In the genomic region with DNA sequence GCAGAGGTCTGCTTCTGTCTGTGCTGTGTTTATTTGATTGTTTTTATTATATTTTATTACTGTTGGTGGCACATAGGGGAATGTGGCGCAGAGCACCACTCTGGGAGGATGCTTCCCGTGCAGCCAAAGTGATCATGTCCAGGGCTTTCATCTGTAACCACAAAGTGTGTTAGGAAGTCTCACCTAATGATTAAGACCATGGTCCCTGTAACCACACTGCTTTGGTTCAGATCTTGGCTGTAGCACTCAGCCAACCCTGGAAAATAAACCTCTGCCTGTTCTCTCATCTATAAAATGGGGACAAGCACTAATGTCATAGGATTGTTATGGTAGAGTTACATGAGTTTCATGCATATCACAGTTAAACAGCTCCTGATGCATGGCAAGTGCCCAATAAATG, we compare ENCODE assay signal across 9 cellular contexts. TPM values are rescaled to one million over a fixed set of nuclear protein-coding genes. Genes with fewer than 3 reads are reported as not detected.
DNase-seq lines count a peak whose midpoint lies in the region; ATAC-seq and TF ChIP-seq lines count a peak whose summit lies in the region.
"Had no signal": no experiment of that assay in that cellular context is flagged by ENCODE, and none has a peak within 500 bp of the region (broad histone marks: within the 10 kb centered on the region; RNA-seq: fewer than 3 reads in every experiment).

No MANE protein-coding gene starts in this region.

- no peak overlapping the region for H2AFZ ChIP-seq in GM23338

- H3K27me3 Mint-ChIP-seq in GM23338 (ENCODE audit: insufficient read depth, low read depth, poor library complexity) = peaks cover 5% of the 10 kb centered on the region
- peaks cover 12% of the 10 kb centered on the region for H3K27me3 Mint-ChIP-seq in glutamatergic neuron (ENCODE audit: unreplicated experiment)

- TF ChIP-seq CTCF in GM23338 (conservative IDR thresholded peaks at IDR 0.05; ENCODE audit: low read depth in 2 of 2) (no peak), VCaP (conservative IDR thresholded peaks at IDR 0.05) (no peak), glutamatergic neuron (IDR thresholded peaks at IDR 0.05; ENCODE audit: partially characterized antibody, unreplicated experiment) (no peak)

- H3K4me1 ChIP-seq in GM23338 (ENCODE audit: insufficient read depth) = peaks cover 44% of the 10 kb centered on the region
- H3K4me1 ChIP-seq in skeletal muscle satellite cell (ENCODE audit: control insufficient read depth, insufficient read depth, low read length) = peaks cover 14% of the 10 kb centered on the region

- H3F3A ChIP-seq in GM23338 (replicated peaks; ENCODE audit: low read depth) = peaks cover 19% of the 10 kb centered on the region

- peaks cover 64% of the 10 kb centered on the region for H3K36me3 Mint-ChIP-seq in GM23338 (ENCODE audit: low read depth)
- H3K36me3 Mint-ChIP-seq in glutamatergic neuron (ENCODE audit: unreplicated experiment) = peaks cover 8% of the 10 kb centered on the region

- H3K27me3 ChIP-seq in GM23338 (ENCODE audit: insufficient read depth) = no peaks in the 10 kb centered on the region
- no peaks in the 10 kb centered on the region for H3K27me3 ChIP-seq in skeletal muscle satellite cell (ENCODE audit: control insufficient read depth, insufficient read depth, low read length)

- no peaks in the 10 kb centered on the region for H3K9me2 ChIP-seq in GM23338 (ENCODE audit: insufficient read depth)

- H3K4me3 Mint-ChIP-seq in GM23338 = peak overlapping the region; percentile 86
- H3K4me3 Mint-ChIP-seq in glutamatergic neuron (ENCODE audit: unreplicated experiment) = peak overlapping the region; percentile 89

- H4K20me1 ChIP-seq in GM23338 (replicated peaks; ENCODE audit: insufficient read depth) = peaks cover 29% of the 10 kb centered on the region

- in situ Hi-C loops in KBM-7 (cut with MboI; ENCODE audit: low pct_unique_long_range_greater_than_20kb, low sequenced_read_pairs) = no loop called here

- H3K4me1 Mint-ChIP-seq in GM23338 (peaks cover 47% of the 10 kb centered on the region), glutamatergic neuron (ENCODE audit: low read depth, unreplicated experiment) (peaks cover 16% of the 10 kb centered on the region)

- DNase-seq in GM23338 (ENCODE audit: low spot score) = no peak
- DNase-seq in glutamatergic neuron = no peak
- DNase-seq in KBM-7 = no peak
- no peak for DNase-seq in MV-4-11 (lab: John Stamatoyannopoulos, UW)
- no peak for DNase-seq in NCI-H1105 (lab: John Stamatoyannopoulos, UW)
- DNase-seq: NCI-H1694 treated with DMSO at 0.1 percent for 48 hours had no signal

- H3K9me3 Mint-ChIP-seq in GM23338 = peaks cover 18% of the 10 kb centered on the region
- peaks cover 8% of the 10 kb centered on the region for H3K9me3 Mint-ChIP-seq in glutamatergic neuron (ENCODE audit: unreplicated experiment)

- H3K79me2 ChIP-seq in GM23338 (replicated peaks; ENCODE audit: insufficient read depth) = peaks cover 66% of the 10 kb centered on the region

- no peaks in the 10 kb centered on the region for H3K9me3 ChIP-seq in skeletal muscle satellite cell (replicated peaks; ENCODE audit: low read length)

- H3K9ac ChIP-seq in skeletal muscle satellite cell (ENCODE audit: low read depth, low read length) = no peak overlapping the region

- ATAC-seq in GM23338 = no peak
- ATAC-seq in GM19397 (IDR thresholded peaks at IDR 0.05; ENCODE audit: unreplicated experiment) = no peak

- H3K27ac ChIP-seq in GM23338 (ENCODE audit: low read depth) = peak overlapping the region; percentile 71; the same call in 1 of the 2 replicates
- peak overlapping the region; percentile 96; the same call in 1 of the 2 replicates for H3K27ac ChIP-seq in VCaP

- no peak overlapping the region for H3K27ac Mint-ChIP-seq in GM23338
- peak overlapping the region; percentile 46 for H3K27ac Mint-ChIP-seq in glutamatergic neuron (ENCODE audit: unreplicated experiment)

- peak overlapping the region; percentile 92 for H3K4me3 ChIP-seq in GM23338
- H3K4me3 ChIP-seq in skeletal muscle satellite cell (ENCODE audit: low read length) = no peak overlapping the region

- H3K4me2 ChIP-seq in GM23338 = peak overlapping the region; percentile 90
- peak overlapping the region; percentile 84 for H3K4me2 ChIP-seq in skeletal muscle satellite cell (ENCODE audit: low read length)

- peaks cover 26% of the 10 kb centered on the region for H3K36me3 ChIP-seq in GM23338 (ENCODE audit: insufficient read depth)
- peaks cover 12% of the 10 kb centered on the region for H3K36me3 ChIP-seq in skeletal muscle satellite cell (ENCODE audit: insufficient read depth, low read length)

TF ChIP-seq in GM23338, 12 proteins besides CTCF, POLR2A, EP300 and RAD21:
- TF ChIP-seq EZH2phosphoT487 (IDR thresholded peaks at IDR 0.05; ENCODE audit: unreplicated experiment) (no peak), ZNF114 (CRISPR knock-in tag; IDR thresholded peaks at IDR 0.05) (no peak), JUNB (IDR thresholded peaks at IDR 0.05; ENCODE audit: unreplicated experiment) (no peak), CREB1 (CRISPR knock-in tag; IDR thresholded peaks at IDR 0.05; ENCODE audit: low read depth) (no peak), ETS1 (IDR thresholded peaks at IDR 0.05) (no peak), EZH2 (IDR thresholded peaks at IDR 0.05; ENCODE audit: low read depth, unreplicated experiment) (no peak)
- TF ChIP-seq, protein P1, sequence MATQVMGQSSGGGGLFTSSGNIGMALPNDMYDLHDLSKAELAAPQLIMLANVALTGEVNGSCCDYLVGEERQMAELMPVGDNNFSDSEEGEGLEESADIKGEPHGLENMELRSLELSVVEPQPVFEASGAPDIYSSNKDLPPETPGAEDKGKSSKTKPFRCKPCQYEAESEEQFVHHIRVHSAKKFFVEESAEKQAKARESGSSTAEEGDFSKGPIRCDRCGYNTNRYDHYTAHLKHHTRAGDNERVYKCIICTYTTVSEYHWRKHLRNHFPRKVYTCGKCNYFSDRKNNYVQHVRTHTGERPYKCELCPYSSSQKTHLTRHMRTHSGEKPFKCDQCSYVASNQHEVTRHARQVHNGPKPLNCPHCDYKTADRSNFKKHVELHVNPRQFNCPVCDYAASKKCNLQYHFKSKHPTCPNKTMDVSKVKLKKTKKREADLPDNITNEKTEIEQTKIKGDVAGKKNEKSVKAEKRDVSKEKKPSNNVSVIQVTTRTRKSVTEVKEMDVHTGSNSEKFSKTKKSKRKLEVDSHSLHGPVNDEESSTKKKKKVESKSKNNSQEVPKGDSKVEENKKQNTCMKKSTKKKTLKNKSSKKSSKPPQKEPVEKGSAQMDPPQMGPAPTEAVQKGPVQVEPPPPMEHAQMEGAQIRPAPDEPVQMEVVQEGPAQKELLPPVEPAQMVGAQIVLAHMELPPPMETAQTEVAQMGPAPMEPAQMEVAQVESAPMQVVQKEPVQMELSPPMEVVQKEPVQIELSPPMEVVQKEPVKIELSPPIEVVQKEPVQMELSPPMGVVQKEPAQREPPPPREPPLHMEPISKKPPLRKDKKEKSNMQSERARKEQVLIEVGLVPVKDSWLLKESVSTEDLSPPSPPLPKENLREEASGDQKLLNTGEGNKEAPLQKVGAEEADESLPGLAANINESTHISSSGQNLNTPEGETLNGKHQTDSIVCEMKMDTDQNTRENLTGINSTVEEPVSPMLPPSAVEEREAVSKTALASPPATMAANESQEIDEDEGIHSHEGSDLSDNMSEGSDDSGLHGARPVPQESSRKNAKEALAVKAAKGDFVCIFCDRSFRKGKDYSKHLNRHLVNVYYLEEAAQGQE (IDR thresholded peaks at IDR 0.05; ENCODE audit: unreplicated experiment) = no peak

RNA-seq across cellular contexts. Expression of gene RESF1, which starts 1.9 kb away (rescaled TPM):
- total RNA-seq in GM23338 (2014; rRNA removed; shearing (Covaris generic)) = 236 and 313 TPM in 2 replicates
- 126 and 134 TPM in 2 replicates for polyA plus RNA-seq in GM23338 (2016; fragmentation: Nextera tagmentation; extraction: Ambion mirVana)
- 38.3 TPM for total RNA-seq in glutamatergic neuron (ENCODE audit: unreplicated experiment)
- total RNA-seq in skeletal muscle satellite cell (2012; rRNA removed) = 15.3 and 19.0 TPM in 2 replicates
